8 cellular contexts compared by ENCODE assay signal in the genomic region with DNA sequence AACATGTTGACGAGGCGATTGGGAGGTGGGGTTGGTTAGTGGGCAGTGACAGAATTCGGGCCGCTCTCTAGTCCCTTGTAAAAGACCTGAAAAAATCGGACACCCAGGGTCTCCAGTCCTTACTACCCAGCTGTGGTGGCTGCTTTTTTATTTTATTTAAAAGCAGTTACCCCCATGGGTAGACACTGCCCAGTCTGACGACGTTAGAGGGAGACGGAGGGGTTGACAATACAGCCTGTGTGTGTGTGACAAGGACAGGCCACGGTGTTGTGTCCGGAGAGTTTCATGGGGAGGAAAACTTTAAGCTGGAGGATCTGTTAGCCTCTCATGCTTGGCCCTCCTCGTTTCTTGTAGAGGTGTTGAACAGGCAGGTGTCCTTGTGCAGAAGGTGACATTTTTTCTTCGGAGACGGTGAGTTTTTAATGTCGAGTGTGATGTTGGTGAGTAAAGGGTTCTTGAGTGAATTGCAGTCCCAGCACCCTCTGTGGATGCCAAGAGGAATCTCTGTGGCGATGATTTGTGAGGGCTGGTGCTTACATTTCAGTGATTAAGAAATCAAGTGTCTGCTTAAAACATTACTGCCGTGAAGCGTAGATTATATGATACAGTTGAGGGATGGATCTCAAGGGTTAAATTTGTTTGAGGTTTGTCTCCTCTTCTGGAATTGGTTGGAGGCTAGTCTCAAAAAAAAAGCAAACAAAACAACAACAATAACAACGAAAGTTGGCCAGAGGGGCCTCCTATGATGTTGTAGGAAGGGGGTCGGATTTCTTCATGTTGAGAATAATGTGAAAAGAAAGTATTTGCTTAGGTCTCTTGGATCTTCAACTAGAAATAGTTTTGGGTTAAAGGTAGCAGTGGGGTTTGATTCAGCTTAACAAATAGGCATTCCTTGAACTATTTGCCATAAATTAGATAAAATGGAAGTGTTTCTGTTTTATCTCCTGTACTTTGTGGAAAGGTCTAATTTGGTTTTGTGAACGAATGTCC. TPM values are rescaled to one million over a fixed set of nuclear protein-coding genes. Genes with fewer than 3 reads are reported as not detected.
A peak's percentile ranks its signal among the peaks of the same experiment; 100 is the strongest.
DNase-seq lines count a peak whose midpoint lies in the region; ATAC-seq and TF ChIP-seq lines count a peak whose summit lies in the region.

No MANE protein-coding gene starts in this region.

- H3K27ac ChIP-seq in OCI-LY3 (ENCODE audit: low read length) (no peak overlapping the region), dorsolateral prefrontal cortex (peak overlapping the region in 58 of 59 donors; percentile 67 to 99 (median 92)), upper lobe of right lung (peak overlapping the region; percentile 84)

- peaks cover 34% of the 10 kb centered on the region for H3K4me1 Mint-ChIP-seq in mesothelial cell of epicardium

- H3K4me3 ChIP-seq in OCI-LY3 (ENCODE audit: low read length) (peak overlapping the region; percentile 93), dorsolateral prefrontal cortex (peak overlapping the region; percentile 59 to 94 (median 81)), upper lobe of right lung (peak overlapping the region; percentile 73)

- H3K36me3 Mint-ChIP-seq in mesothelial cell of epicardium = no peaks in the 10 kb centered on the region

- peak overlapping the region; percentile 74 for H3K9ac ChIP-seq in OCI-LY3 (ENCODE audit: low read length)

- H3K27ac Mint-ChIP-seq in mesothelial cell of epicardium = peak overlapping the region; percentile 77

- H3K4me3 Mint-ChIP-seq in mesothelial cell of epicardium = peak overlapping the region; percentile 76

- peaks cover 52% of the 10 kb centered on the region for H3K79me2 ChIP-seq in OCI-LY3 (ENCODE audit: low read length)

- no peak for ATAC-seq in upper lobe of right lung
- ATAC-seq in GM21825 (IDR thresholded peaks at IDR 0.05; ENCODE audit: unreplicated experiment) = no peak
- no peak for ATAC-seq in GM19467 (IDR thresholded peaks at IDR 0.05; ENCODE audit: unreplicated experiment)

- peaks cover 12% of the 10 kb centered on the region; the same call in 1 of the 2 replicates for H4K20me1 ChIP-seq in OCI-LY3 (ENCODE audit: insufficient read depth, low read length)

- H3K4me2 ChIP-seq in OCI-LY3 (ENCODE audit: low read length) = peak overlapping the region; percentile 86

- H3K9me3 Mint-ChIP-seq in mesothelial cell of epicardium = no peaks in the 10 kb centered on the region

- peak; percentile 22 for DNase-seq in NCI-H345 (lab: John Stamatoyannopoulos, UW)
- DNase-seq in NCI-H345 treated with DMSO at 0.1 percent for 48 hours (lab: John Stamatoyannopoulos, UW; ENCODE audit: unreplicated experiment) = no peak
- DNase-seq in dorsolateral prefrontal cortex = peak in 4 of 10 donors; percentile 12 to 36 (median 19)
- no peak for DNase-seq in mesothelial cell of epicardium (ENCODE audit: low spot score in 2 of 2, unreplicated experiment in 2 of 2)
- DNase-seq in upper lobe of right lung = no peak

- intact Hi-C loops in dorsolateral prefrontal cortex (cut with DNase I) (loop anchor here (5.0 to 10.0 kb wide), 4 partner anchors 70 to 422 kb away; no protein-coding TSS in a partner anchor), upper lobe of right lung (cut with DNase I) (no loop called here)

- no peaks in the 10 kb centered on the region for H3K9me3 ChIP-seq in OCI-LY3 (ENCODE audit: insufficient read depth, low read length)
- H3K9me3 ChIP-seq in upper lobe of right lung = no peaks in the 10 kb centered on the region

- no peaks in the 10 kb centered on the region for H3K36me3 ChIP-seq in OCI-LY3 (replicated peaks; ENCODE audit: low read depth, low read length)
- H3K36me3 ChIP-seq in upper lobe of right lung = no peaks in the 10 kb centered on the region

- no peaks in the 10 kb centered on the region for H3K27me3 Mint-ChIP-seq in mesothelial cell of epicardium (ENCODE audit: low read depth)

- H3K27me3 ChIP-seq in OCI-LY3 (ENCODE audit: low read depth, low read length) (no peaks in the 10 kb centered on the region), dorsolateral prefrontal cortex (no peaks in the 10 kb centered on the region), upper lobe of right lung (no peaks in the 10 kb centered on the region)

- H3K4me1 ChIP-seq in OCI-LY3 (ENCODE audit: low read length) (peaks cover 27% of the 10 kb centered on the region), upper lobe of right lung (peaks cover 27% of the 10 kb centered on the region)

- H2AFZ ChIP-seq in OCI-LY3 (ENCODE audit: low read depth, low read length) = no peak overlapping the region

- TF ChIP-seq CTCF in OCI-LY3 (IDR thresholded peaks at IDR 0.05; ENCODE audit: low read depth, low read length) (no peak), dorsolateral prefrontal cortex (IDR thresholded peaks at IDR 0.05 in 54 of 56, conservative IDR thresholded peaks at IDR 0.05 in 2 of 56; ENCODE audit: low read depth in 1 of 56, partially characterized antibody in 56 of 56) (peak in 1 of 56 donors; percentile 5), mesothelial cell of epicardium (IDR thresholded peaks at IDR 0.05; ENCODE audit: unreplicated experiment) (no peak), upper lobe of right lung (IDR thresholded peaks at IDR 0.05) (no peak)

RNA-seq across cellular contexts. Expression of gene NCOA1, which starts 1.5 kb away (rescaled TPM):
- total RNA-seq in dorsolateral prefrontal cortex (100 to 1,000 TPM in 77 of 120 experiments, 10 to 100 TPM in 43; 72.6 to 141 (median 104) TPM), mesothelial cell of epicardium (35.1 to 37.1 TPM (median 36.8 TPM) in 3 replicates), upper lobe of right lung (46.9 TPM)
